Comparison of ENCODE assay signal across 8 cellular contexts in genomic region chr9:19493174-19493811, GRCh38.
DNase-seq lines count a peak whose midpoint lies in the region; ATAC-seq, FAIRE-seq and TF ChIP-seq lines count a peak whose summit lies in the region.

No MANE protein-coding gene starts in this region.

- no peaks in the 10 kb centered on the region for H3K79me2 ChIP-seq in OCI-LY3 (ENCODE audit: low read length)
- no peaks in the 10 kb centered on the region for H3K79me2 ChIP-seq in osteoblast (ENCODE audit: insufficient read depth, low read length)

- H3K36me3 ChIP-seq in OCI-LY3 (replicated peaks; ENCODE audit: low read depth, low read length) (no peaks in the 10 kb centered on the region), osteoblast (ENCODE audit: insufficient read depth, low read length) (no peaks in the 10 kb centered on the region), uterus (no peaks in the 10 kb centered on the region)

- ATAC-seq in GM21367 (IDR thresholded peaks at IDR 0.05; ENCODE audit: unreplicated experiment) = peak; percentile 86

- H3K4me1 ChIP-seq in OCI-LY3 (ENCODE audit: low read length) = peaks cover 33% of the 10 kb centered on the region
- H3K4me1 ChIP-seq in osteoblast (ENCODE audit: insufficient read depth, low read length) = peaks cover 11% of the 10 kb centered on the region
- no peaks in the 10 kb centered on the region for H3K4me1 ChIP-seq in uterus

- TF ChIP-seq POLR2A in uterus (IDR thresholded peaks at IDR 0.05) = no peak

- no peaks in the 10 kb centered on the region for H4K20me1 ChIP-seq in OCI-LY3 (ENCODE audit: insufficient read depth, low read length)
- H4K20me1 ChIP-seq in osteoblast (ENCODE audit: insufficient read depth, low read length) = no peaks in the 10 kb centered on the region

- H2AFZ ChIP-seq in OCI-LY3 (ENCODE audit: low read depth, low read length) (0 out of 2 replicates have a peak overlapping the region, but pooled peaks have one; percentile 37), osteoblast (ENCODE audit: low read length) (peak overlapping the region; percentile 88)

- TF ChIP-seq CTCF in D721Med (IDR thresholded peaks at IDR 0.05; ENCODE audit: insufficient read depth, missing control alignments) = peak; percentile 82
- TF ChIP-seq CTCF in OCI-LY3 (IDR thresholded peaks at IDR 0.05; ENCODE audit: low read depth, low read length) = peak; percentile 82
- peak; percentile 91 for TF ChIP-seq CTCF in osteoblast (IDR thresholded peaks at IDR 0.05; ENCODE audit: extremely low read depth, low read depth, low read length)
- peak; percentile 68 to 73 (median 70) for TF ChIP-seq CTCF in uterus (IDR thresholded peaks at IDR 0.05)

- peak overlapping the region; percentile 72 for H3K4me3 ChIP-seq in OCI-LY3 (ENCODE audit: low read length)
- peak overlapping the region; percentile 74 for H3K4me3 ChIP-seq in osteoblast (ENCODE audit: insufficient read depth, low read length)
- H3K4me3 ChIP-seq in uterus = peak overlapping the region; percentile 24 to 38

- intact Hi-C loops in uterus (cut with DNase I; ENCODE audit: low total_unique reads) = no loop called here

- H3K9me3 ChIP-seq in OCI-LY3 (ENCODE audit: insufficient read depth, low read length) (no peaks in the 10 kb centered on the region), osteoblast (ENCODE audit: low read depth, low read length) (no peaks in the 10 kb centered on the region), uterus (no peaks in the 10 kb centered on the region)

- DNase-seq in D721Med (ENCODE audit: insufficient read length, low spot score) = peak; percentile 51
- peak; percentile 68 for DNase-seq in HT1080 (ENCODE audit: low read depth)
- peak; percentile 21 for DNase-seq in activated gamma-delta T cell treated with anti-CD3 and anti-CD28 coated beads, Interleukin-2, amount 50 U/mL, for 16 hours (ENCODE audit: low read depth)
- peak; percentile 50 for DNase-seq in foreskin melanocyte
- peak; percentile 86 for DNase-seq in osteoblast (ENCODE audit: insufficient read length, low spot score, missing footprints)
- peak; percentile 28 to 69 for DNase-seq in uterus

- no peak overlapping the region for H3K9ac ChIP-seq in OCI-LY3 (ENCODE audit: low read length)

- no peak overlapping the region for H3K27ac ChIP-seq in OCI-LY3 (ENCODE audit: low read length)
- H3K27ac ChIP-seq in osteoblast (ENCODE audit: low read depth, low read length) = peak overlapping the region; percentile 80
- peak overlapping the region; percentile 57 to 66 for H3K27ac ChIP-seq in uterus

- H3K4me2 ChIP-seq in OCI-LY3 (ENCODE audit: low read length) = peak overlapping the region; percentile 93
- H3K4me2 ChIP-seq in osteoblast (ENCODE audit: insufficient read depth, low read length) = peak overlapping the region; percentile 97

- peaks cover 26% of the 10 kb centered on the region for H3K27me3 ChIP-seq in OCI-LY3 (ENCODE audit: low read depth, low read length)
- H3K27me3 ChIP-seq in osteoblast (ENCODE audit: insufficient read depth, low read length) = peaks cover 9% of the 10 kb centered on the region
- H3K27me3 ChIP-seq in uterus = no peaks in the 10 kb centered on the region

- FAIRE-seq in D721Med (lab: Jason Lieb, UNC) = no peak

Comparison
In these comparisons a context has a peak if more than half of its experiments do, and no peak if none do; other contexts are left out.
1. DNase-seq: peak in every context shown above with its lines; median percentile 86 in osteoblast; 68 in HT1080; 51 in D721Med; 50 in foreskin melanocyte; 48 in uterus; 21 in activated gamma-delta T cell treated with anti-CD3 and anti-CD28 coated beads, Interleukin-2, amount 50 U/mL, for 16 hours.